8 cellular contexts compared by ENCODE assay signal in the genomic region with DNA sequence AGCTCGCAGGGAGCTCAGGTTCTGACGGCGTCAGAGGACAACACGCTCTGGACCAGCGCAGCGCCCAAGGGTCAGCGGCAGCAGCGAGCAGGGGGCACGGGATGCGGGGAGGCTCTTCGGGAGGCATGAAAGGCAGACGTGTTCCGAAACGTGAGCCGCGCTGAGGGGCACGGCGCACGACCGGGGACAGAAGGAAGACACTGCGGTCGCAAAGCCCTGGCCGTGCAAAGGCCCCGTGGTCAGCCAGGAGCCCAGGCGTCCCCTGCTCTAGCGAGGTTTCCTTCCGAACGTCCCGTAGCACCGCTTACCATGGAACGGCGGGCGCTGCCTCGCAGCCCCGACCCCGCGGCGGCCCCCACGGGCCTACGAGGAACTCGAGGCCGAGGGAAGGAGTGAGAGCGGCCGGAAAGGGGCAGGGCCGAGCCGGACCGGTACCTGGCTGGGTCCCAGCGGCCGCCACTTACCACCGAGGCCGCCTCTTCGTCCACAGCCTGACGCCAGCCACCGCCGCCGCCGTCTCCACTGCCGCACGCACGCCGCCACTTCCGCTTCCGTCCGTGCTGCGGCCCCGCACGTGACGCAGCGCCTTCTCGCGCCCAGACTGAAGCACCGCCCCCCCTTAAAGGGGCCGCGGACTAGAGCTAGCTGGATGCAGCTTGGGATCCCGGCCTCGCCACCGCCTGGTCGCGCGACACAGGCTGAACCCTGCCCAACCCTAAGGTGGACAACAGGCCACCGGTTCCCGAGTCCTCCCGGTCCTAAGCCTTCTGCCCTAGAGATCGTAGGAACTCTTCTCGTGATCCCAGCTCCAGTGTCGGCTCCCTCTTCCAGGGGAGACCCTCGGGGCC.
DNase-seq lines count a peak whose midpoint lies in the region; ATAC-seq and TF ChIP-seq lines count a peak whose summit lies in the region.

No MANE protein-coding gene starts in this region.

- H3K9me3 ChIP-seq in OCI-LY3 (ENCODE audit: insufficient read depth, low read length) (no peaks in the 10 kb centered on the region), mucosa of stomach (ENCODE audit: control insufficient read depth, low read length) (no peaks in the 10 kb centered on the region)

- peaks cover 59% of the 10 kb centered on the region for H3K79me2 ChIP-seq in OCI-LY3 (ENCODE audit: low read length)

- H2AFZ ChIP-seq in OCI-LY3 (ENCODE audit: low read depth, low read length): no peak overlapping the region

- H3K9ac ChIP-seq in OCI-LY3 (ENCODE audit: low read length): peak overlapping the region; percentile 94
- peak overlapping the region; percentile 87 for H3K9ac ChIP-seq in mucosa of stomach (ENCODE audit: low read length)

- peak overlapping the region; percentile 77 for H3K4me2 ChIP-seq in OCI-LY3 (ENCODE audit: low read length)

- DNase-seq in D341Med (ENCODE audit: low spot score): peak; percentile 94
- DNase-seq in HuH-7.5 (ENCODE audit: low spot score): peak; percentile 97
- DNase-seq in activated T-cell treated with anti-CD3 and anti-CD28 coated beads, Interleukin-2, amount 50 U/mL, for 1 hour: peak; percentile 85
- DNase-seq in erythroblast (lab: John Stamatoyannopoulos, UW): peak; percentile 94 to 95
- peak; percentile 73 for DNase-seq in stimulated activated CD8-positive, alpha-beta memory T cell treated with anti-CD3 and anti-CD28 coated beads, Interleukin-7, amount 100 ng/mL, for 1 hour (ENCODE audit: low read depth in 2 of 2)

- H3K27ac ChIP-seq in OCI-LY3 (ENCODE audit: low read length): peak overlapping the region; percentile 65

- no peaks in the 10 kb centered on the region for H3K27me3 ChIP-seq in OCI-LY3 (ENCODE audit: low read depth, low read length)
- no peaks in the 10 kb centered on the region for H3K27me3 ChIP-seq in mucosa of stomach (ENCODE audit: control insufficient read depth, insufficient read depth, low read length)

- H4K20me1 ChIP-seq in OCI-LY3 (ENCODE audit: insufficient read depth, low read length): peaks cover 24% of the 10 kb centered on the region

- ATAC-seq in GM21447 (IDR thresholded peaks at IDR 0.05; ENCODE audit: unreplicated experiment): peak; percentile 82

- peak overlapping the region; percentile 90 for H3K4me3 ChIP-seq in OCI-LY3 (ENCODE audit: low read length)
- peak overlapping the region; percentile 93 for H3K4me3 ChIP-seq in mucosa of stomach (ENCODE audit: low read length)

- H3K36me3 ChIP-seq in OCI-LY3 (replicated peaks; ENCODE audit: low read depth, low read length) (peaks cover 27% of the 10 kb centered on the region), mucosa of stomach (ENCODE audit: control insufficient read depth, insufficient read depth, low read length) (no peaks in the 10 kb centered on the region)

- TF ChIP-seq POLR2A in erythroblast (IDR thresholded peaks at IDR 0.05; ENCODE audit: low read length): peak; percentile 93

- peaks cover 13% of the 10 kb centered on the region for H3K4me1 ChIP-seq in OCI-LY3 (ENCODE audit: low read length)
- H3K4me1 ChIP-seq in mucosa of stomach (ENCODE audit: control insufficient read depth, insufficient read depth, low read length): peaks cover 37% of the 10 kb centered on the region

- TF ChIP-seq CTCF in OCI-LY3 (IDR thresholded peaks at IDR 0.05; ENCODE audit: low read depth, low read length): 0 out of 2 replicates have a peak, but pooled peaks have one; percentile 14

Comparison
In these comparisons a context has a peak if more than half of its experiments do, and no peak if none do; other contexts are left out.
1. Peak in every context shown above with its lines: DNase-seq, ATAC-seq, H3K4me3 ChIP-seq and H3K27ac ChIP-seq.